ENCODE assay signal across 1 cellular context in the genomic region with DNA sequence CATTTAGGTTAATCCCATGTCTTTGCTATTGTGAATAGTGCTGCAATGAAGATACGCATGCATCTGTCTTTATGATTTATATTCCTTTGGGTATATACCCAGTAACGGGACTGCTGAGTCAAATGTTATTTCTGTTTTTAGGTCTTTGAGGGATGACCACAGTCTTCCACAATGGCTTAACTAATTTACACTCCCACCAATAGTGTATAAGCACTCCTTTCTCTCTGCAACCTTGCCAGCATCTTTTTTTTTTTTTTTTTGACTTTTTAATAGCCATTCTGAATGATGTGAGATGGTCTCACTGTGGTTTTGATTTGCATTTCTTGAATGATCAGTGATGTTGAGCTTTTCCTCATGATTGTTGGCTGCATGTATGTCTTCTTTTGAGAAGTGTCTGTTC.
TF ChIP-seq lines count a peak whose summit lies in the region.

No MANE protein-coding gene starts in this region.

TF ChIP-seq in GM12878, 131 proteins besides CTCF, POLR2A, EP300 and RAD21:
- TF ChIP-seq TBL1XR1 (IDR thresholded peaks at IDR 0.05; ENCODE audit: low read depth, low read length) (no peak), ZNF274 (IDR thresholded peaks at IDR 0.05; ENCODE audit: insufficient read depth, insufficient read length) (no peak), TARDBP (IDR thresholded peaks at IDR 0.05; ENCODE audit: borderline replicate concordance) (no peak), DPF2 (IDR thresholded peaks at IDR 0.05) (0 out of 2 replicates have a peak, but pooled peaks have one; percentile 42), NR2F1 (conservative IDR thresholded peaks at IDR 0.05) (peak; percentile 30; the same call in 1 of the 2 replicates), MEF2B (IDR thresholded peaks at IDR 0.05; ENCODE audit: partially characterized antibody, poor library complexity, severe bottlenecking) (peak; percentile 82), JUNB (IDR thresholded peaks at IDR 0.05) (0 out of 2 replicates have a peak, but pooled peaks have one; percentile 14), BCL11A (IDR thresholded peaks at IDR 0.05; ENCODE audit: low read depth, low read length) (0 out of 2 replicates have a peak, but pooled peaks have one; percentile 5), NBN (IDR thresholded peaks at IDR 0.05) (peak; percentile 64; the same call in 1 of the 2 replicates), NFXL1 (IDR thresholded peaks at IDR 0.05; ENCODE audit: borderline replicate concordance) (no peak), MTA2 (IDR thresholded peaks at IDR 0.05; ENCODE audit: low read depth) (peak; percentile 89), RB1 (IDR thresholded peaks at IDR 0.05; ENCODE audit: borderline replicate concordance) (no peak), HDGF (IDR thresholded peaks at IDR 0.05) (no peak), BHLHE40 (IDR thresholded peaks at IDR 0.05; ENCODE audit: borderline replicate concordance in 1 of 2, low read depth in 2 of 2, low read length in 1 of 2) (peak in 1 of 2 experiments; percentile 49; a peak in 1 of 4 replicates), CEBPB (IDR thresholded peaks at IDR 0.05; ENCODE audit: borderline replicate concordance in 1 of 2, low read depth in 2 of 2, low read length in 2 of 2) (no peak), ZNF384 (IDR thresholded peaks at IDR 0.05; ENCODE audit: borderline replicate concordance, low read depth, low read length) (peak; percentile 88), POLR2AphosphoS5 (IDR thresholded peaks at IDR 0.05; ENCODE audit: low read length) (no peak), IKZF2 (IDR thresholded peaks at IDR 0.05) (peak; percentile 67 to 71; a peak in 3 of 4 replicates), ZNF207 (IDR thresholded peaks at IDR 0.05; ENCODE audit: borderline replicate concordance) (no peak), EGR1 (IDR thresholded peaks at IDR 0.05; ENCODE audit: borderline replicate concordance in 1 of 2, low read depth in 2 of 2, low read length in 2 of 2) (no peak), NFIC (IDR thresholded peaks at IDR 0.05; ENCODE audit: low read depth, low read length) (no peak; the same call in 1 of the 2 replicates), MEF2A (IDR thresholded peaks at IDR 0.05; ENCODE audit: insufficient read depth, low read depth, low read length) (no peak), POU2F2 (IDR thresholded peaks at IDR 0.05; ENCODE audit: borderline replicate concordance, low read depth, low read length) (0 out of 3 replicates have a peak, but pooled peaks have one; percentile 45), ATF7 (IDR thresholded peaks at IDR 0.05; ENCODE audit: low read depth) (peak; percentile 91), RUNX3 (IDR thresholded peaks at IDR 0.05; ENCODE audit: low read length) (peak; percentile 74; the same call in 1 of the 2 replicates), RBBP5 (conservative IDR thresholded peaks at IDR 0.05) (no peak), BMI1 (IDR thresholded peaks at IDR 0.05; ENCODE audit: borderline replicate concordance) (0 out of 2 replicates have a peak, but pooled peaks have one; percentile 27), IKZF1 (conservative IDR thresholded peaks at IDR 0.05) (peak; percentile 39)
- TF ChIP-seq, protein P1, sequence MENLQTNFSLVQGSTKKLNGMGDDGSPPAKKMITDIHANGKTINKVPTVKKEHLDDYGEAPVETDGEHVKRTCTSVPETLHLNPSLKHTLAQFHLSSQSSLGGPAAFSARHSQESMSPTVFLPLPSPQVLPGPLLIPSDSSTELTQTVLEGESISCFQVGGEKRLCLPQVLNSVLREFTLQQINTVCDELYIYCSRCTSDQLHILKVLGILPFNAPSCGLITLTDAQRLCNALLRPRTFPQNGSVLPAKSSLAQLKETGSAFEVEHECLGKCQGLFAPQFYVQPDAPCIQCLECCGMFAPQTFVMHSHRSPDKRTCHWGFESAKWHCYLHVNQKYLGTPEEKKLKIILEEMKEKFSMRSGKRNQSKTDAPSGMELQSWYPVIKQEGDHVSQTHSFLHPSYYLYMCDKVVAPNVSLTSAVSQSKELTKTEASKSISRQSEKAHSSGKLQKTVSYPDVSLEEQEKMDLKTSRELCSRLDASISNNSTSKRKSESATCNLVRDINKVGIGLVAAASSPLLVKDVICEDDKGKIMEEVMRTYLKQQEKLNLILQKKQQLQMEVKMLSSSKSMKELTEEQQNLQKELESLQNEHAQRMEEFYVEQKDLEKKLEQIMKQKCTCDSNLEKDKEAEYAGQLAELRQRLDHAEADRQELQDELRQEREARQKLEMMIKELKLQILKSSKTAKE (IDR thresholded peaks at IDR 0.05; ENCODE audit: low read depth, poor library complexity, severe bottlenecking) = peak; percentile 35
- TF ChIP-seq, protein P2, sequence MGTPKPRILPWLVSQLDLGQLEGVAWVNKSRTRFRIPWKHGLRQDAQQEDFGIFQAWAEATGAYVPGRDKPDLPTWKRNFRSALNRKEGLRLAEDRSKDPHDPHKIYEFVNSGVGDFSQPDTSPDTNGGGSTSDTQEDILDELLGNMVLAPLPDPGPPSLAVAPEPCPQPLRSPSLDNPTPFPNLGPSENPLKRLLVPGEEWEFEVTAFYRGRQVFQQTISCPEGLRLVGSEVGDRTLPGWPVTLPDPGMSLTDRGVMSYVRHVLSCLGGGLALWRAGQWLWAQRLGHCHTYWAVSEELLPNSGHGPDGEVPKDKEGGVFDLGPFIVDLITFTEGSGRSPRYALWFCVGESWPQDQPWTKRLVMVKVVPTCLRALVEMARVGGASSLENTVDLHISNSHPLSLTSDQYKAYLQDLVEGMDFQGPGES (IDR thresholded peaks at IDR 0.05) = no peak
- TF ChIP-seq, protein P3, sequence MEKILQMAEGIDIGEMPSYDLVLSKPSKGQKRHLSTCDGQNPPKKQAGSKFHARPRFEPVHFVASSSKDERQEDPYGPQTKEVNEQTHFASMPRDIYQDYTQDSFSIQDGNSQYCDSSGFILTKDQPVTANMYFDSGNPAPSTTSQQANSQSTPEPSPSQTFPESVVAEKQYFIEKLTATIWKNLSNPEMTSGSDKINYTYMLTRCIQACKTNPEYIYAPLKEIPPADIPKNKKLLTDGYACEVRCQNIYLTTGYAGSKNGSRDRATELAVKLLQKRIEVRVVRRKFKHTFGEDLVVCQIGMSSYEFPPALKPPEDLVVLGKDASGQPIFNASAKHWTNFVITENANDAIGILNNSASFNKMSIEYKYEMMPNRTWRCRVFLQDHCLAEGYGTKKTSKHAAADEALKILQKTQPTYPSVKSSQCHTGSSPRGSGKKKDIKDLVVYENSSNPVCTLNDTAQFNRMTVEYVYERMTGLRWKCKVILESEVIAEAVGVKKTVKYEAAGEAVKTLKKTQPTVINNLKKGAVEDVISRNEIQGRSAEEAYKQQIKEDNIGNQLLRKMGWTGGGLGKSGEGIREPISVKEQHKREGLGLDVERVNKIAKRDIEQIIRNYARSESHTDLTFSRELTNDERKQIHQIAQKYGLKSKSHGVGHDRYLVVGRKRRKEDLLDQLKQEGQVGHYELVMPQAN (conservative IDR thresholded peaks at IDR 0.05) = no peak
- TF ChIP-seq, protein P4, sequence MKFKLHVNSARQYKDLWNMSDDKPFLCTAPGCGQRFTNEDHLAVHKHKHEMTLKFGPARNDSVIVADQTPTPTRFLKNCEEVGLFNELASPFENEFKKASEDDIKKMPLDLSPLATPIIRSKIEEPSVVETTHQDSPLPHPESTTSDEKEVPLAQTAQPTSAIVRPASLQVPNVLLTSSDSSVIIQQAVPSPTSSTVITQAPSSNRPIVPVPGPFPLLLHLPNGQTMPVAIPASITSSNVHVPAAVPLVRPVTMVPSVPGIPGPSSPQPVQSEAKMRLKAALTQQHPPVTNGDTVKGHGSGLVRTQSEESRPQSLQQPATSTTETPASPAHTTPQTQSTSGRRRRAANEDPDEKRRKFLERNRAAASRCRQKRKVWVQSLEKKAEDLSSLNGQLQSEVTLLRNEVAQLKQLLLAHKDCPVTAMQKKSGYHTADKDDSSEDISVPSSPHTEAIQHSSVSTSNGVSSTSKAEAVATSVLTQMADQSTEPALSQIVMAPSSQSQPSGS (IDR thresholded peaks at IDR 0.05; ENCODE audit: low read length) = peak; percentile 44; the same call in 1 of the 2 replicates
- TF ChIP-seq, protein P5, sequence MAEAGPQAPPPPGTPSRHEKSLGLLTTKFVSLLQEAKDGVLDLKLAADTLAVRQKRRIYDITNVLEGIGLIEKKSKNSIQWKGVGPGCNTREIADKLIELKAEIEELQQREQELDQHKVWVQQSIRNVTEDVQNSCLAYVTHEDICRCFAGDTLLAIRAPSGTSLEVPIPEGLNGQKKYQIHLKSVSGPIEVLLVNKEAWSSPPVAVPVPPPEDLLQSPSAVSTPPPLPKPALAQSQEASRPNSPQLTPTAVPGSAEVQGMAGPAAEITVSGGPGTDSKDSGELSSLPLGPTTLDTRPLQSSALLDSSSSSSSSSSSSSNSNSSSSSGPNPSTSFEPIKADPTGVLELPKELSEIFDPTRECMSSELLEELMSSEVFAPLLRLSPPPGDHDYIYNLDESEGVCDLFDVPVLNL (IDR thresholded peaks at IDR 0.05; ENCODE audit: low read depth, low read length) = no peak
- TF ChIP-seq, protein P6, sequence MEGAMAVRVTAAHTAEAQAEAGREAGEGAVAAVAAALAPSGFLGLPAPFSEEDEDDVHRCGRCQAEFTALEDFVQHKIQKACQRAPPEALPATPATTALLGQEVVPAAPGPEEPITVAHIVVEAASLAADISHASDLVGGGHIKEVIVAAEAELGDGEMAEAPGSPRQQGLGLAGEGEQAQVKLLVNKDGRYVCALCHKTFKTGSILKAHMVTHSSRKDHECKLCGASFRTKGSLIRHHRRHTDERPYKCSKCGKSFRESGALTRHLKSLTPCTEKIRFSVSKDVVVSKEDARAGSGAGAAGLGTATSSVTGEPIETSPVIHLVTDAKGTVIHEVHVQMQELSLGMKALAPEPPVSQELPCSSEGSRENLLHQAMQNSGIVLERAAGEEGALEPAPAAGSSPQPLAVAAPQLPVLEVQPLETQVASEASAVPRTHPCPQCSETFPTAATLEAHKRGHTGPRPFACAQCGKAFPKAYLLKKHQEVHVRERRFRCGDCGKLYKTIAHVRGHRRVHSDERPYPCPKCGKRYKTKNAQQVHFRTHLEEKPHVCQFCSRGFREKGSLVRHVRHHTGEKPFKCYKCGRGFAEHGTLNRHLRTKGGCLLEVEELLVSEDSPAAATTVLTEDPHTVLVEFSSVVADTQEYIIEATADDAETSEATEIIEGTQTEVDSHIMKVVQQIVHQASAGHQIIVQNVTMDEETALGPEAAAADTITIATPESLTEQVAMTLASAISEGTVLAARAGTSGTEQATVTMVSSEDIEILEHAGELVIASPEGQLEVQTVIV (IDR thresholded peaks at IDR 0.05; ENCODE audit: borderline replicate concordance, partially characterized antibody) = no peak
- TF ChIP-seq, protein P7, sequence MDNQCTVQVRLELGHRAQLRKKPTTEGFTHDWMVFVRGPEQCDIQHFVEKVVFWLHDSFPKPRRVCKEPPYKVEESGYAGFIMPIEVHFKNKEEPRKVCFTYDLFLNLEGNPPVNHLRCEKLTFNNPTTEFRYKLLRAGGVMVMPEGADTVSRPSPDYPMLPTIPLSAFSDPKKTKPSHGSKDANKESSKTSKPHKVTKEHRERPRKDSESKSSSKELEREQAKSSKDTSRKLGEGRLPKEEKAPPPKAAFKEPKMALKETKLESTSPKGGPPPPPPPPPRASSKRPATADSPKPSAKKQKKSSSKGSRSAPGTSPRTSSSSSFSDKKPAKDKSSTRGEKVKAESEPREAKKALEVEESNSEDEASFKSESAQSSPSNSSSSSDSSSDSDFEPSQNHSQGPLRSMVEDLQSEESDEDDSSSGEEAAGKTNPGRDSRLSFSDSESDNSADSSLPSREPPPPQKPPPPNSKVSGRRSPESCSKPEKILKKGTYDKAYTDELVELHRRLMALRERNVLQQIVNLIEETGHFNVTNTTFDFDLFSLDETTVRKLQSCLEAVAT (IDR thresholded peaks at IDR 0.05) = 0 out of 2 replicates have a peak, but pooled peaks have one; percentile 42
- TF ChIP-seq, protein P8, sequence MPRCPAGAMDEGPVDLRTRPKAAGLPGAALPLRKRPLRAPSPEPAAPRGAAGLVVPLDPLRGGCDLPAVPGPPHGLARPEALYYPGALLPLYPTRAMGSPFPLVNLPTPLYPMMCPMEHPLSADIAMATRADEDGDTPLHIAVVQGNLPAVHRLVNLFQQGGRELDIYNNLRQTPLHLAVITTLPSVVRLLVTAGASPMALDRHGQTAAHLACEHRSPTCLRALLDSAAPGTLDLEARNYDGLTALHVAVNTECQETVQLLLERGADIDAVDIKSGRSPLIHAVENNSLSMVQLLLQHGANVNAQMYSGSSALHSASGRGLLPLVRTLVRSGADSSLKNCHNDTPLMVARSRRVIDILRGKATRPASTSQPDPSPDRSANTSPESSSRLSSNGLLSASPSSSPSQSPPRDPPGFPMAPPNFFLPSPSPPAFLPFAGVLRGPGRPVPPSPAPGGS (IDR thresholded peaks at IDR 0.05; ENCODE audit: borderline replicate concordance, insufficient read depth, low read depth, low read length, poor library complexity, severe bottlenecking) = no peak
TF ChIP-seq in GM12878: peak in this region for 18.
